ENCODE assay signal across 10 cellular contexts in genomic region chr5:10289353-10289752, GRCh38. TPM values are rescaled to one million over a fixed set of nuclear protein-coding genes. Genes with fewer than 3 reads are reported as not detected.
A peak's percentile ranks its signal among the peaks of the same experiment; 100 is the strongest.
DNase-seq lines count a peak whose midpoint lies in the region; ATAC-seq, FAIRE-seq and TF ChIP-seq lines count a peak whose summit lies in the region.
"Had no signal": no experiment of that assay in that cellular context is flagged by ENCODE, and none has a peak within 500 bp of the region (broad histone marks: within the 10 kb centered on the region; RNA-seq: fewer than 3 reads in every experiment).

No MANE protein-coding gene starts in this region.

- no peak for TF ChIP-seq POLR2A in GM12878 (IDR thresholded peaks at IDR 0.05; ENCODE audit: low read depth, low read length)

- H3K9me3 ChIP-seq in BLaER1 (no peaks in the 10 kb centered on the region), GM12878 (replicated peaks; ENCODE audit: control insufficient read depth, insufficient read depth, low read length) (no peaks in the 10 kb centered on the region), lung (ENCODE audit: control insufficient read depth in 2 of 2, insufficient read depth in 1 of 2, low read length in 1 of 2) (no peaks in the 10 kb centered on the region)
- H3K9me3 ChIP-seq: testis had no signal

- H3K36me3 ChIP-seq in BLaER1, result no peaks in the 10 kb centered on the region
- H3K36me3 ChIP-seq in GM12878 (ENCODE audit: control insufficient read depth in 2 of 2, insufficient read depth in 2 of 2, low read length in 1 of 2), result no peaks in the 10 kb centered on the region; a peak in 1 of 4 replicates
- H3K36me3 ChIP-seq in lung (ENCODE audit: control insufficient read depth in 2 of 2, insufficient read depth in 2 of 2, low read length in 2 of 2), result no peaks in the 10 kb centered on the region

- ATAC-seq in GM12878 (0 out of 3 replicates have a peak, but pooled peaks have one; percentile 35), lung (ENCODE audit: insufficient read depth, low FRiP score) (peak; percentile 32), HG03378 (IDR thresholded peaks at IDR 0.05; ENCODE audit: unreplicated experiment) (no peak), HG02678 (IDR thresholded peaks at IDR 0.05; ENCODE audit: unreplicated experiment) (no peak), GM21737 (IDR thresholded peaks at IDR 0.05; ENCODE audit: unreplicated experiment) (no peak)

- 81% methylated on average over 6 of the region's 6 CpGs for WGBS in GM12878 (ENCODE audit: insufficient coverage, insufficient replicate concordance, low lambda C conversion rate, missing lambda C conversion rate)
- 68 to 79% methylated on average over 6 of the region's 6 CpGs for WGBS in lung, 2 donors

- DNase-seq in NCI-H1092 (lab: John Stamatoyannopoulos, UW), result peak; percentile 53
- no peak for DNase-seq in GM12878 (ENCODE audit: low read depth, low spot score)
- DNase-seq in lung (ENCODE audit: low spot score), result no peak
- DNase-seq in NCI-H526 treated with DMSO at 0.1 percent for 48 hours (lab: John Stamatoyannopoulos, UW), result no peak
- DNase-seq: testis had no signal

- no peak for FAIRE-seq in GM12878 (lab: Jason Lieb, UNC)
- FAIRE-seq: islet of Langerhans had no signal

- in situ Hi-C loops in GM12878 (cut with MboI), result no loop called here

- TF ChIP-seq CTCF in GM12878 (IDR thresholded peaks at IDR 0.05 in 2 of 3, conservative IDR thresholded peaks at IDR 0.05 in 1 of 3; ENCODE audit: control insufficient read depth in 2 of 3, extremely low read depth in 1 of 3, insufficient read depth in 1 of 3, low read depth in 3 of 3, low read length in 3 of 3), result no peak
- no peak for TF ChIP-seq CTCF in lung (IDR thresholded peaks at IDR 0.05; ENCODE audit: control extremely low read depth, extremely low read depth)

- TF ChIP-seq EP300 in GM12878 (IDR thresholded peaks at IDR 0.05; ENCODE audit: borderline replicate concordance in 1 of 2, control insufficient read depth in 1 of 2, low read depth in 2 of 2, low read length in 2 of 2), result no peak

- CTCF ChIA-PET in GM12878 (lab: Yijun Ruan, JAX), result no interaction called here

- no peaks in the 10 kb centered on the region for H3K27me3 ChIP-seq in BLaER1
- H3K27me3 ChIP-seq in GM12878 (replicated peaks in 1 of 2; ENCODE audit: control insufficient read depth in 2 of 2, insufficient read depth in 2 of 2, low read length in 1 of 2), result no peaks in the 10 kb centered on the region
- H3K27me3 ChIP-seq in lung (ENCODE audit: control insufficient read depth, insufficient read depth), result no peaks in the 10 kb centered on the region
- H3K27me3 ChIP-seq: testis had no signal

- no peak overlapping the region for H3K4me3 ChIP-seq in BLaER1
- H3K4me3 ChIP-seq in GM12878, result no peak overlapping the region
- no peak overlapping the region for H3K4me3 ChIP-seq in lung
- H3K4me3 ChIP-seq: testis had no signal

- POLR2A ChIA-PET in GM12878 (lab: Charles Lee), result no interaction called here

- no peak for TF ChIP-seq RAD21 in GM12878 (IDR thresholded peaks at IDR 0.05; ENCODE audit: insufficient read depth, low read depth, low read length)

- intact Hi-C loops in GM12878 (cut with micrococcal nuclease; ENCODE audit: unreplicated experiment), result no loop called here

- H3K4me2 ChIP-seq in BLaER1, result peak overlapping the region; percentile 89
- no peak overlapping the region for H3K4me2 ChIP-seq in GM12878 (ENCODE audit: control insufficient read depth, insufficient read depth)

- no peak overlapping the region; the same call in 1 of the 2 replicates for H3K9ac ChIP-seq in BLaER1
- no peak overlapping the region for H3K9ac ChIP-seq in GM12878 (ENCODE audit: control insufficient read depth, insufficient read depth, low read length)

- H3K79me2 ChIP-seq in GM12878 (ENCODE audit: control insufficient read depth, insufficient read depth, low read length), result no peaks in the 10 kb centered on the region

- H3K27ac ChIP-seq in BLaER1 (peak overlapping the region; percentile 69; the same call in 1 of the 2 replicates), GM12878 (ENCODE audit: control insufficient read depth, insufficient read depth) (no peak overlapping the region), lung (ENCODE audit: low read depth in 1 of 2, low read length in 1 of 2) (peak overlapping the region in 1 of 2 donors; percentile 10)
- H3K27ac ChIP-seq: testis had no signal

- H3K4me1 ChIP-seq in BLaER1, result peaks cover 27% of the 10 kb centered on the region
- peaks cover 8% of the 10 kb centered on the region; the same call in 1 of the 2 replicates for H3K4me1 ChIP-seq in GM12878 (ENCODE audit: control insufficient read depth, insufficient read depth, low read length)
- peaks cover 0 to 3% of the 10 kb centered on the region in 2 donors for H3K4me1 ChIP-seq in lung (ENCODE audit: control insufficient read depth in 2 of 2, insufficient read depth in 2 of 2, low read length in 2 of 2)
- H3K4me1 ChIP-seq: testis had no signal

- H4K20me1 ChIP-seq in BLaER1 (no peaks in the 10 kb centered on the region), GM12878 (ENCODE audit: control insufficient read depth, insufficient read depth) (no peaks in the 10 kb centered on the region)

- no TSS peak for BruUV-seq in GM12878 (replicated peaks; lab: Mats Ljungman, UMichigan)

- SMC1A ChIA-PET in GM12878 (lab: Charles Lee; ENCODE audit: uncharacterized antibody, unreplicated experiment), result no interaction called here

- RAD21 ChIA-PET in GM12878 (lab: Charles Lee; ENCODE audit: unreplicated experiment), result no interaction called here

- no peak overlapping the region for H2AFZ ChIP-seq in GM12878 (ENCODE audit: control insufficient read depth, low read depth, low read length)

RNA-seq across cellular contexts. Expression of gene CMBL, which starts 18.3 kb away (rescaled TPM):
- 1.0 TPM in 1 of 2 replicates, not detected in the other for total RNA-seq in GM12878 (2013; cell fraction: nucleolus; rRNA removed)
- 1.8 and 2.0 TPM in 2 replicates for total RNA-seq in GM12878 (2014; rRNA removed)
- total RNA-seq in GM12878 (2014; rRNA removed; fragmentation: Illumina TruSeq; extraction: Trizol), result 4.2 and 4.7 TPM in 2 replicates
- 8.0 TPM in 2 replicates for total RNA-seq in GM12878 (2021)
- polyA plus RNA-seq in GM12878 (2011; ENCODE audit: low read depth), result 3.8 TPM
- 3.4 and 5.0 TPM in 2 replicates for polyA plus RNA-seq in GM12878 (2011; rRNA removed)
- polyA plus RNA-seq in GM12878 (2011; cell fraction: cytosol; rRNA removed), result 6.4 and 8.6 TPM in 2 replicates
- polyA plus RNA-seq in GM12878 (2011; cell fraction: nucleus; rRNA removed), result 1.0 and 1.8 TPM in 2 replicates
- 7.7 and 10.0 TPM in 2 replicates for polyA plus RNA-seq in GM12878 (2012)
- 9.2 and 13.6 TPM in 2 replicates for polyA plus RNA-seq in GM12878 (2014; fragmentation: Illumina TruSeq; extraction: Trizol)
- 1 to 10 TPM; 4.9 to 7.0 TPM for polyA plus RNA-seq in GM12878 (2014; fragmentation: Nextera tagmentation; extraction: Ambion mirVana)
- polyA plus RNA-seq in GM12878 (2014; rRNA removed), result 9.0 and 10.5 TPM in 2 replicates
- polyA plus RNA-seq in GM12878 (2016; fragmentation: Nextera tagmentation; extraction: Ambion mirVana), result 10 to 100 TPM; 13.6 to 15.6 TPM
- 3.1 and 4.4 TPM in 2 replicates for polyA minus RNA-seq in GM12878 (2011; rRNA and poly(A)+ RNA removed)
- polyA minus RNA-seq in GM12878 (2011; cell fraction: cytosol; rRNA and poly(A)+ RNA removed), result 3.3 and 5.4 TPM in 2 replicates
- 0.97 and 2.9 TPM in 2 replicates for polyA minus RNA-seq in GM12878 (2011; cell fraction: nucleus; rRNA and poly(A)+ RNA removed)
- total RNA-seq in lung, result 10 to 100 TPM; 14.6 to 15.9 TPM
- polyA plus RNA-seq in lung, result 10 to 100 TPM in 1 of 2 donors, 1 to 10 TPM in 1; 8.1 to 11.2 TPM

RNA-seq across cellular contexts. Expression of gene CCT5, which starts 39.3 kb away (rescaled TPM):
- total RNA-seq in GM12878 (2013; cell fraction: nucleolus; rRNA removed), result 110 and 131 TPM in 2 replicates
- 496 and 554 TPM in 2 replicates for total RNA-seq in GM12878 (2014; rRNA removed)
- 629 and 637 TPM in 2 replicates for total RNA-seq in GM12878 (2014; rRNA removed; fragmentation: Illumina TruSeq; extraction: Trizol)
- total RNA-seq in GM12878 (2021), result 347 and 376 TPM in 2 replicates
- polyA plus RNA-seq in GM12878 (2011; ENCODE audit: low read depth), result 120 TPM
- polyA plus RNA-seq in GM12878 (2011; rRNA removed), result 518 and 520 TPM in 2 replicates
- 366 and 397 TPM in 2 replicates for polyA plus RNA-seq in GM12878 (2011; cell fraction: cytosol; rRNA removed)
- 238 and 312 TPM in 2 replicates for polyA plus RNA-seq in GM12878 (2011; cell fraction: nucleus; rRNA removed)
- polyA plus RNA-seq in GM12878 (2012), result 203 and 270 TPM in 2 replicates
- polyA plus RNA-seq in GM12878 (2014; fragmentation: Illumina TruSeq; extraction: Trizol), result 568 and 654 TPM in 2 replicates
- polyA plus RNA-seq in GM12878 (2014; fragmentation: Nextera tagmentation; extraction: Ambion mirVana), result 100 to 1,000 TPM; 435 to 606 TPM
- 431 and 454 TPM in 2 replicates for polyA plus RNA-seq in GM12878 (2014; rRNA removed)
- 100 to 1,000 TPM; 633 to 634 TPM for polyA plus RNA-seq in GM12878 (2016; fragmentation: Nextera tagmentation; extraction: Ambion mirVana)
- polyA minus RNA-seq in GM12878 (2011; rRNA and poly(A)+ RNA removed), result 561 and 738 TPM in 2 replicates
- polyA minus RNA-seq in GM12878 (2011; cell fraction: cytosol; rRNA and poly(A)+ RNA removed), result 181 and 233 TPM in 2 replicates
- polyA minus RNA-seq in GM12878 (2011; cell fraction: nucleus; rRNA and poly(A)+ RNA removed), result 68.4 and 134 TPM in 2 replicates
- 100 to 1,000 TPM; 127 to 158 TPM for total RNA-seq in lung
- 100 to 1,000 TPM; 151 to 257 TPM for polyA plus RNA-seq in lung

RNA-seq across cellular contexts. Expression of gene ATPSCKMT, which starts 39.7 kb away (rescaled TPM):
- total RNA-seq in GM12878 (2013; cell fraction: nucleolus; rRNA removed), result 78.1 and 85.8 TPM in 2 replicates
- total RNA-seq in GM12878 (2014; rRNA removed) (19.3 and 22.3 TPM in 2 replicates), GM12878 (2014; rRNA removed; fragmentation: Illumina TruSeq; extraction: Trizol) (23.1 and 25.0 TPM in 2 replicates), GM12878 (2021) (19.1 and 21.9 TPM in 2 replicates), lung (10 to 100 TPM; 23.4 to 28.2 TPM)
- 12.2 TPM for polyA plus RNA-seq in GM12878 (2011; ENCODE audit: low read depth)
- polyA plus RNA-seq in GM12878 (2011; rRNA removed) (26.3 and 34.7 TPM in 2 replicates), GM12878 (2014; fragmentation: Illumina TruSeq; extraction: Trizol) (24.0 and 27.8 TPM in 2 replicates), GM12878 (2014; fragmentation: Nextera tagmentation; extraction: Ambion mirVana) (10 to 100 TPM; 24.1 to 32.4 TPM), GM12878 (2014; rRNA removed) (20.3 and 21.2 TPM in 2 replicates), GM12878 (2016; fragmentation: Nextera tagmentation; extraction: Ambion mirVana) (10 to 100 TPM; 26.3 to 29.7 TPM), lung (10 to 100 TPM in 1 of 2 donors, 1 to 10 TPM in 1; 9.7 to 12.0 TPM)
- polyA plus RNA-seq in GM12878 (2011; cell fraction: cytosol; rRNA removed), result 13.5 and 25.3 TPM in 2 replicates
- 20.9 and 24.0 TPM in 2 replicates for polyA plus RNA-seq in GM12878 (2011; cell fraction: nucleus; rRNA removed)
- 8.9 and 9.6 TPM in 2 replicates for polyA plus RNA-seq in GM12878 (2012)
- polyA minus RNA-seq in GM12878 (2011; rRNA and poly(A)+ RNA removed), result 23.6 and 23.7 TPM in 2 replicates
- 6.8 and 8.2 TPM in 2 replicates for polyA minus RNA-seq in GM12878 (2011; cell fraction: cytosol; rRNA and poly(A)+ RNA removed)
- 15.7 and 31.0 TPM in 2 replicates for polyA minus RNA-seq in GM12878 (2011; cell fraction: nucleus; rRNA and poly(A)+ RNA removed)

Comparison
In these comparisons a context has a peak if more than half of its experiments do, and no peak if none do; other contexts are left out.
1. ATAC-seq: peak in GM12878 (single experiment) and lung (single experiment); none in HG03378 (single experiment), HG02678 (single experiment) and GM21737 (single experiment).